In genomic region chr10:97321807-97322195, GRCh38 we compare ENCODE assay signal across 9 cellular contexts. TPM values are rescaled to one million over a fixed set of nuclear protein-coding genes. Genes with fewer than 3 reads are reported as not detected.
A peak's percentile ranks its signal among the peaks of the same experiment; 100 is the strongest.
DNase-seq lines count a peak whose midpoint lies in the region; ATAC-seq and TF ChIP-seq lines count a peak whose summit lies in the region.
"Had no signal": no experiment of that assay in that cellular context is flagged by ENCODE, and none has a peak within 500 bp of the region (broad histone marks: within the 10 kb centered on the region; RNA-seq: fewer than 3 reads in every experiment).

No MANE protein-coding gene starts in this region.

- H3K36me3 Mint-ChIP-seq in MCF 10A (ENCODE audit: insufficient read depth, unreplicated experiment) = no peaks in the 10 kb centered on the region
- H3K36me3 Mint-ChIP-seq in activated B cell treated with CpG ODN at 0.5 μM for 24 hours (ENCODE audit: low read depth) = no peaks in the 10 kb centered on the region
- no peaks in the 10 kb centered on the region for H3K36me3 Mint-ChIP-seq in type B pancreatic cell

- POLR2A ChIA-PET in MCF 10A (lab: Yijun Ruan, JAX) (interaction anchor here (1.1 to 3.1 kb wide), 2 partner anchors 12 to 84 kb away, joined by 4 to 28 read pairs; partner anchors contain the start of gene FRAT2), activated B cell treated with CpG ODN at 0.5 μM for 24 hours (lab: Charles Lee) (interaction anchor here (0.6 to 2.0 kb wide), 2 partner anchors 12 to 14 kb away, joined by 3 to 14 read pairs; partner anchors contain the start of gene FRAT2)

- H3K27me3 Mint-ChIP-seq in MCF 10A (ENCODE audit: insufficient read depth, unreplicated experiment) (no peaks in the 10 kb centered on the region), activated B cell treated with CpG ODN at 0.5 μM for 24 hours (no peaks in the 10 kb centered on the region), type B pancreatic cell (peaks cover 49% of the 10 kb centered on the region)

- H3K36me3 ChIP-seq in breast epithelium (no peaks in the 10 kb centered on the region), lower lobe of right lung (no peaks in the 10 kb centered on the region), left lung (no peaks in the 10 kb centered on the region)

- H3K27ac ChIP-seq in breast epithelium (no peak overlapping the region), lower lobe of right lung (peak overlapping the region; percentile 99), left lung (peak overlapping the region in 1 of 2 donors; percentile 100)

- H3K4me1 ChIP-seq in breast epithelium (peaks cover 0 to 4% of the 10 kb centered on the region in 2 donors), lower lobe of right lung (peaks cover 40% of the 10 kb centered on the region), left lung (peaks cover 11 to 60% of the 10 kb centered on the region in 2 donors)

- no TSS peak for BruUV-seq in MCF 10A (replicated peaks; lab: Mats Ljungman, UMichigan)

- H3K9me3 Mint-ChIP-seq in MCF 10A (ENCODE audit: unreplicated experiment) (no peaks in the 10 kb centered on the region), activated B cell treated with CpG ODN at 0.5 μM for 24 hours (no peaks in the 10 kb centered on the region), type B pancreatic cell (no peaks in the 10 kb centered on the region)

- CTCF ChIA-PET in MCF 10A (lab: Yijun Ruan, JAX) (interaction anchor here (0.7 to 2.1 kb wide), 6 partner anchors 9 to 153 kb away, joined by 3 to 10 read pairs (median 3); no protein-coding TSS in a partner anchor), activated B cell treated with CpG ODN at 0.5 μM for 24 hours (lab: Charles Lee) (no interaction called here)

- H3K4me1 Mint-ChIP-seq in MCF 10A (ENCODE audit: insufficient read depth, unreplicated experiment) (peaks cover 8% of the 10 kb centered on the region), activated B cell treated with CpG ODN at 0.5 μM for 24 hours (peaks cover 30% of the 10 kb centered on the region), type B pancreatic cell (ENCODE audit: unreplicated experiment) (peaks cover 27% of the 10 kb centered on the region)

- H3K9me3 ChIP-seq in breast epithelium = no peaks in the 10 kb centered on the region
- no peaks in the 10 kb centered on the region for H3K9me3 ChIP-seq in lower lobe of right lung
- no peaks in the 10 kb centered on the region for H3K9me3 ChIP-seq in left lung

- TF ChIP-seq CTCF in MCF 10A (IDR thresholded peaks at IDR 0.05; ENCODE audit: unreplicated experiment) (no peak), breast epithelium (IDR thresholded peaks at IDR 0.05) (no peak), activated B cell treated with CpG ODN at 0.5 μM for 24 hours (IDR thresholded peaks at IDR 0.05) (no peak), lower lobe of right lung (IDR thresholded peaks at IDR 0.05) (no peak), type B pancreatic cell (conservative IDR thresholded peaks at IDR 0.05) (no peak), left lung (IDR thresholded peaks at IDR 0.05) (no peak)

- H3K4me3 Mint-ChIP-seq in MCF 10A (ENCODE audit: unreplicated experiment) (peak overlapping the region; percentile 10), activated B cell treated with CpG ODN at 0.5 μM for 24 hours (peak overlapping the region; percentile 89), type B pancreatic cell (peak overlapping the region; percentile 87)

- intact Hi-C loops in MCF 10A (cut with micrococcal nuclease) (no loop called here), breast epithelium (cut with DNase I; ENCODE audit: low total_unique reads) (no loop called here), activated B cell treated with CpG ODN at 0.5 μM for 24 hours (cut with micrococcal nuclease) (loop anchor here (2.0 kb wide), 1 partner anchor 45 kb away; no protein-coding TSS in a partner anchor), lower lobe of right lung (cut with DNase I) (no loop called here), left lung (cut with DNase I) (no loop called here)

- no peak overlapping the region for H3K4me3 ChIP-seq in breast epithelium
- H3K4me3 ChIP-seq in lower lobe of right lung = peak overlapping the region; percentile 79
- peak overlapping the region in 1 of 2 donors; percentile 81 for H3K4me3 ChIP-seq in left lung

- no peak for ATAC-seq in activated B cell treated with CpG ODN at 0.5 μM for 24 hours (ENCODE audit: low read depth)
- no peak for ATAC-seq in lower lobe of right lung
- no peak for ATAC-seq in left lung

- no peaks in the 10 kb centered on the region for H3K27me3 ChIP-seq in breast epithelium
- H3K27me3 ChIP-seq in lower lobe of right lung (ENCODE audit: low read depth) = no peaks in the 10 kb centered on the region
- no peaks in the 10 kb centered on the region for H3K27me3 ChIP-seq in left lung

- no peak for TF ChIP-seq POLR2A in breast epithelium (IDR thresholded peaks at IDR 0.05)

- DNase-seq in MCF 10A (ENCODE audit: unreplicated experiment) (no peak), breast epithelium (ENCODE audit: low spot score in 2 of 2) (no peak), activated B cell treated with CpG ODN at 0.5 μM for 24 hours (no peak), lower lobe of right lung (no peak), type B pancreatic cell (ENCODE audit: extremely low spot score, unreplicated experiment) (no peak), left lung (no peak), T-helper 9 cell (no peak)
- DNase-seq in activated CD4-positive, CD25-positive, alpha-beta regulatory T cell treated with anti-CD3 and anti-CD28 coated beads, Interleukin-2, amount 50 U/mL, for 72 hours = no peak
- DNase-seq: HCEC 1CT had no signal

- H3K27ac Mint-ChIP-seq in MCF 10A (ENCODE audit: low read depth, unreplicated experiment) (no peak overlapping the region), activated B cell treated with CpG ODN at 0.5 μM for 24 hours (peak overlapping the region; percentile 61), type B pancreatic cell (peak overlapping the region; percentile 63)

RNA-seq across cellular contexts. Expression of gene FRAT1, which starts 2.7 kb away (rescaled TPM):
- total RNA-seq in MCF 10A (2022) = 1.9 and 2.1 TPM in 2 replicates
- 10 to 100 TPM in 1 of 3 donors, 1 to 10 TPM in 2; 3.6 to 11.6 (median 9.8) TPM for total RNA-seq in breast epithelium
- total RNA-seq in activated B cell treated with CpG ODN at 0.5 μM for 24 hours = 6.9 TPM in 2 replicates
- 15.1 TPM for total RNA-seq in lower lobe of right lung
- 4.7 and 6.1 TPM in 2 replicates for total RNA-seq in type B pancreatic cell (ENCODE audit: low replicate concordance)
- total RNA-seq in left lung = 10 to 100 TPM in 1 of 2 donors, 1 to 10 TPM in 1; 5.2 to 10.8 TPM

RNA-seq across cellular contexts. Expression of gene FRAT2, which starts 12.7 kb away (rescaled TPM):
- total RNA-seq in MCF 10A (2022) (9.0 and 11.4 TPM in 2 replicates), breast epithelium (10 to 100 TPM; 12.2 to 24.1 (median 15.4) TPM), activated B cell treated with CpG ODN at 0.5 μM for 24 hours (9.7 and 10.9 TPM in 2 replicates), lower lobe of right lung (27.5 TPM), type B pancreatic cell (ENCODE audit: low replicate concordance) (23.1 and 36.4 TPM in 2 replicates), left lung (10 to 100 TPM; 12.8 to 30.2 TPM)

RNA-seq across cellular contexts. Expression of gene ARHGAP19, which starts 29.4 kb away (rescaled TPM):
- 10.6 and 11.7 TPM in 2 replicates for total RNA-seq in MCF 10A (2022)
- total RNA-seq in breast epithelium = 10 to 100 TPM in 2 of 3 donors, 1 to 10 TPM in 1; 6.4 to 34.4 (median 14.4) TPM
- 14.7 and 17.8 TPM in 2 replicates for total RNA-seq in activated B cell treated with CpG ODN at 0.5 μM for 24 hours
- total RNA-seq in lower lobe of right lung = 15.4 TPM
- 7.3 and 19.8 TPM in 2 replicates for total RNA-seq in type B pancreatic cell (ENCODE audit: low replicate concordance)
- total RNA-seq in left lung = 10 to 100 TPM in 1 of 2 donors, 1 to 10 TPM in 1; 9.8 to 11.4 TPM

Comparison
In these comparisons a context has a peak if more than half of its experiments do, and no peak if none do; other contexts are left out.
1. H3K4me3 Mint-ChIP-seq: peak in every context shown above with its lines; median percentile 89 in activated B cell treated with CpG ODN at 0.5 μM for 24 hours; 87 in type B pancreatic cell; 10 in MCF 10A.